ENCODE assay signal across 12 cellular contexts in genomic region chr1:66395202-66396061, GRCh38.
DNase-seq lines count a peak whose midpoint lies in the region; ATAC-seq and TF ChIP-seq lines count a peak whose summit lies in the region.
"Had no signal": no experiment of that assay in that cellular context is flagged by ENCODE, and none has a peak within 500 bp of the region (broad histone marks: within the 10 kb centered on the region; RNA-seq: fewer than 3 reads in every experiment).

No MANE protein-coding gene starts in this region.

- H3K27ac Mint-ChIP-seq in CD4-positive, CD25-positive, alpha-beta regulatory T cell = peak overlapping the region in 1 of 3 donors; percentile 69
- H3K27ac Mint-ChIP-seq in T-helper 17 cell = peak overlapping the region; percentile 37
- H3K27ac Mint-ChIP-seq in naive B cell = peak overlapping the region in 4 of 6 donors; percentile 8 to 76 (median 34)
- H3K27ac Mint-ChIP-seq in type B pancreatic cell = no peak overlapping the region
- no peak overlapping the region for H3K27ac Mint-ChIP-seq in glutamatergic neuron (ENCODE audit: unreplicated experiment)
- H3K27ac Mint-ChIP-seq: CD4-positive, alpha-beta T cell had no signal

- TF ChIP-seq CTCF in type B pancreatic cell (conservative IDR thresholded peaks at IDR 0.05) (no peak), glutamatergic neuron (IDR thresholded peaks at IDR 0.05; ENCODE audit: partially characterized antibody, unreplicated experiment) (no peak)

- DNase-seq in CD4-positive, CD25-positive, alpha-beta regulatory T cell = no peak
- no peak for DNase-seq in T-helper 17 cell
- no peak for DNase-seq in naive B cell
- DNase-seq in type B pancreatic cell (ENCODE audit: extremely low spot score, unreplicated experiment) = no peak
- no peak for DNase-seq in NCI-H2196 treated with DMSO at 0.1 percent for 48 hours (lab: John Stamatoyannopoulos, UW; ENCODE audit: unreplicated experiment)
- no peak for DNase-seq in glutamatergic neuron
- no peak for DNase-seq in islet precursor cell
- DNase-seq: CD4-positive, alpha-beta T cell; NCI-H1694; SHP77 treated with DMSO at 0.1 percent for 48 hours; stimulated activated CD8-positive, alpha-beta memory T cell treated with anti-CD3 and anti-CD28 coated beads, Interleukin-4, amount 100 ng/mL, for 48 hours had no signal

- no peaks in the 10 kb centered on the region for H3K9me3 ChIP-seq in CD4-positive, CD25-positive, alpha-beta regulatory T cell (ENCODE audit: control insufficient read depth in 2 of 2, low read length in 2 of 2)
- H3K9me3 ChIP-seq in T-helper 17 cell (ENCODE audit: control insufficient read depth, low read length, poor library complexity, severe bottlenecking) = no peaks in the 10 kb centered on the region

- peaks cover 5 to 26% (median 13%) of the 10 kb centered on the region in 4 donors for H3K4me1 Mint-ChIP-seq in CD4-positive, CD25-positive, alpha-beta regulatory T cell
- H3K4me1 Mint-ChIP-seq in T-helper 17 cell (peaks cover 9% of the 10 kb centered on the region), naive B cell (peaks cover 44 to 58% (median 52%) of the 10 kb centered on the region in 3 donors), type B pancreatic cell (ENCODE audit: unreplicated experiment) (no peaks in the 10 kb centered on the region), glutamatergic neuron (ENCODE audit: low read depth, unreplicated experiment) (no peaks in the 10 kb centered on the region)

- no peak overlapping the region for H3K27ac ChIP-seq in CD4-positive, CD25-positive, alpha-beta regulatory T cell (ENCODE audit: insufficient read depth, low read length, poor library complexity, severe bottlenecking)

- no peaks in the 10 kb centered on the region for H3K36me3 ChIP-seq in CD4-positive, CD25-positive, alpha-beta regulatory T cell (ENCODE audit: control insufficient read depth, insufficient read depth, low read length)

- no peaks in the 10 kb centered on the region for H3K4me1 ChIP-seq in CD4-positive, CD25-positive, alpha-beta regulatory T cell (ENCODE audit: control insufficient read depth, insufficient read depth, low read length, poor library complexity, severe bottlenecking)

- ATAC-seq in CD4-positive, CD25-positive, alpha-beta regulatory T cell (ENCODE audit: low read depth in 2 of 2) = peak; percentile 11 to 45
- ATAC-seq in HG02623 (IDR thresholded peaks at IDR 0.05; ENCODE audit: unreplicated experiment) (peak; percentile 9), T-helper 17 cell (peak; percentile 50), naive B cell (ENCODE audit: low read depth in 2 of 2) (no peak)

- no peaks in the 10 kb centered on the region for H3K27me3 ChIP-seq in CD4-positive, CD25-positive, alpha-beta regulatory T cell (ENCODE audit: control insufficient read depth, insufficient read depth, low read length)

- no peak overlapping the region for H3K4me3 ChIP-seq in CD4-positive, CD25-positive, alpha-beta regulatory T cell (ENCODE audit: low read depth, low read length)

- no peaks in the 10 kb centered on the region for H3K36me3 Mint-ChIP-seq in CD4-positive, CD25-positive, alpha-beta regulatory T cell
- H3K36me3 Mint-ChIP-seq in T-helper 17 cell (ENCODE audit: low read depth) (no peaks in the 10 kb centered on the region), naive B cell (no peaks in the 10 kb centered on the region), type B pancreatic cell (no peaks in the 10 kb centered on the region), glutamatergic neuron (ENCODE audit: unreplicated experiment) (no peaks in the 10 kb centered on the region)

- H3K4me3 Mint-ChIP-seq in CD4-positive, CD25-positive, alpha-beta regulatory T cell = no peak overlapping the region
- H3K4me3 Mint-ChIP-seq in T-helper 17 cell (no peak overlapping the region), naive B cell (peak overlapping the region in 1 of 8 donors; percentile 26), type B pancreatic cell (no peak overlapping the region), glutamatergic neuron (ENCODE audit: unreplicated experiment) (no peak overlapping the region)
- H3K4me3 Mint-ChIP-seq: CD4-positive, alpha-beta T cell had no signal

- H3K9me3 Mint-ChIP-seq in CD4-positive, CD25-positive, alpha-beta regulatory T cell = peaks cover 0 to 2% (median 0%) of the 10 kb centered on the region in 7 donors
- H3K9me3 Mint-ChIP-seq in naive B cell = peaks cover 0 to 3% (median 0%) of the 10 kb centered on the region in 7 donors
- H3K9me3 Mint-ChIP-seq in type B pancreatic cell = no peaks in the 10 kb centered on the region
- no peaks in the 10 kb centered on the region for H3K9me3 Mint-ChIP-seq in glutamatergic neuron (ENCODE audit: unreplicated experiment)
- H3K9me3 Mint-ChIP-seq: CD4-positive, alpha-beta T cell had no signal

- no peaks in the 10 kb centered on the region for H3K27me3 Mint-ChIP-seq in CD4-positive, CD25-positive, alpha-beta regulatory T cell
- no peaks in the 10 kb centered on the region for H3K27me3 Mint-ChIP-seq in T-helper 17 cell
- H3K27me3 Mint-ChIP-seq in naive B cell = no peaks in the 10 kb centered on the region
- H3K27me3 Mint-ChIP-seq in type B pancreatic cell = peaks cover 4% of the 10 kb centered on the region
- H3K27me3 Mint-ChIP-seq in glutamatergic neuron (ENCODE audit: unreplicated experiment) = no peaks in the 10 kb centered on the region
- H3K27me3 Mint-ChIP-seq: CD4-positive, alpha-beta T cell had no signal

Comparison
In these comparisons a context has a peak if more than half of its experiments do, and no peak if none do; other contexts are left out.
1. ATAC-seq: peak in CD4-positive, CD25-positive, alpha-beta regulatory T cell (2 of 2), HG02623 (single experiment) and T-helper 17 cell (single experiment); none in naive B cell (0 of 2).
2. H3K27ac Mint-ChIP-seq: peak in T-helper 17 cell (single experiment) and naive B cell (4 of 6); none in type B pancreatic cell (single experiment) and glutamatergic neuron (single experiment).